23 cellular contexts compared by ENCODE assay signal in genomic region chr1:107515702-107516101, GRCh38.
"Had no signal": no experiment of that assay in that cellular context is flagged by ENCODE, and none has a peak within 500 bp of the region (broad histone marks: within the 10 kb centered on the region; RNA-seq: fewer than 3 reads in every experiment).

No MANE protein-coding gene starts in this region.

- ATAC-seq: esophagus mucosa; heart left ventricle; left colon; naive thymus-derived CD4-positive, alpha-beta T cell; right lobe of liver had no signal

- H3K27ac ChIP-seq: breast epithelium, heart left ventricle, ovary, right lobe of liver, transverse colon had no signal

- DNase-seq: activated CD4-positive, alpha-beta memory T cell treated with anti-CD3 and anti-CD28 coated beads for 36 hours; activated CD4-positive, alpha-beta T cell treated with anti-CD3 and anti-CD28 coated beads, Interleukin-2, amount 10 ng/mL, durations not matched to agents 24 days and 14 days; activated CD4-positive, CD25-positive, alpha-beta regulatory T cell treated with anti-CD3 and anti-CD28 coated beads, Interleukin-2, amount 50 U/mL, for 72 hours; activated CD8-positive, alpha-beta memory T cell treated with anti-CD3 and anti-CD28 coated beads, Interleukin-2, amount 50 U/mL, for 4 hours; activated gamma-delta T cell; activated naive CD4-positive, alpha-beta T cell treated with anti-CD3 and anti-CD28 coated beads, Interleukin-2, amount 50 U/mL, for 16 hours; activated T-cell treated with anti-CD3 and anti-CD28 coated beads, Interleukin-2, amount 50 U/mL, for 1 hour; amygdala; central memory CD4-positive, alpha-beta T cell; foreskin fibroblast; heart left ventricle; hypothalamus; immature natural killer cell; kidney; left colon; naive thymus-derived CD4-positive, alpha-beta T cell; ovary; right lobe of liver; stimulated activated CD4-positive, alpha-beta T cell treated with anti-CD3 and anti-CD28 coated beads, Interleukin-2, amount 100 ng/mL, for 48 hours; stimulated activated naive CD4-positive, alpha-beta T cell treated with Interleukin-2 at 50 U/mL for 16 hours; transverse colon had no signal

- H3K9me3 ChIP-seq: heart left ventricle, ovary, right lobe of liver, transverse colon had no signal

- H3K4me3 ChIP-seq: breast epithelium, heart left ventricle, ovary, right lobe of liver, transverse colon had no signal

- H3K36me3 ChIP-seq: breast epithelium, heart left ventricle, ovary, right lobe of liver, transverse colon had no signal

- H3K4me1 ChIP-seq: breast epithelium, heart left ventricle, right lobe of liver, transverse colon had no signal
